10 cellular contexts compared by ENCODE assay signal in genomic region chr3:149151843-149152242, GRCh38. TPM values are rescaled to one million over a fixed set of nuclear protein-coding genes. Genes with fewer than 3 reads are reported as not detected.
DNase-seq lines count a peak whose midpoint lies in the region; ATAC-seq, FAIRE-seq and TF ChIP-seq lines count a peak whose summit lies in the region.
"Had no signal": no experiment of that assay in that cellular context is flagged by ENCODE, and none has a peak within 500 bp of the region (broad histone marks: within the 10 kb centered on the region; RNA-seq: fewer than 3 reads in every experiment).

No MANE protein-coding gene starts in this region.

- no peaks in the 10 kb centered on the region for H3K36me3 ChIP-seq in mucosa of descending colon (ENCODE audit: low read depth)

- H3K4me1 ChIP-seq in mucosa of descending colon (ENCODE audit: low read depth), result no peaks in the 10 kb centered on the region

- FAIRE-seq in D721Med (lab: Jason Lieb, UNC), result no peak

- peak; percentile 34 for ATAC-seq in mucosa of descending colon
- ATAC-seq in GM21447 (IDR thresholded peaks at IDR 0.05; ENCODE audit: unreplicated experiment), result no peak
- no peak for ATAC-seq in GM19455 (IDR thresholded peaks at IDR 0.05; ENCODE audit: unreplicated experiment)

- H3K9me3 ChIP-seq in mucosa of descending colon, result no peaks in the 10 kb centered on the region
- H3K9me3 ChIP-seq: SJSA1 had no signal

- TF ChIP-seq CTCF in mucosa of descending colon (IDR thresholded peaks at IDR 0.05) (no peak), GM20000 (IDR thresholded peaks at IDR 0.05; ENCODE audit: extremely low read depth, missing control alignments) (no peak), D721Med (IDR thresholded peaks at IDR 0.05; ENCODE audit: insufficient read depth, missing control alignments) (no peak)

- intact Hi-C loops in mucosa of descending colon (cut with DNase I, micrococcal nuclease), result no loop called here

- no peak overlapping the region for H3K4me3 ChIP-seq in mucosa of descending colon
- H3K4me3 ChIP-seq: SJSA1 had no signal

- DNase-seq in CMK (ENCODE audit: low read depth) (peak; percentile 24), HT1080 (ENCODE audit: low read depth) (peak; percentile 84), astrocyte of the hippocampus (ENCODE audit: low read depth, low spot score) (peak; percentile 77), mucosa of descending colon (peak in 1 of 3 donors; percentile 9), GM20000 (ENCODE audit: low spot score) (no peak), D721Med (ENCODE audit: insufficient read length, low spot score) (no peak)
- DNase-seq: left cardiac atrium had no signal

RNA-seq across cellular contexts. Expression of gene HPS3, which starts 22.4 kb away (rescaled TPM):
- total RNA-seq in HT1080 (2014; rRNA removed; shearing (Covaris generic)), result 26.0 and 26.7 TPM in 2 replicates
- 26.6 and 31.5 TPM in 2 replicates for polyA plus RNA-seq in HT1080 (2015; cell fraction: cytosol; rRNA removed)
- 30.8 and 33.3 TPM in 2 replicates for polyA plus RNA-seq in HT1080 (2015; cell fraction: nucleus; rRNA removed)
- total RNA-seq in mucosa of descending colon, result 10 to 100 TPM; 14.5 to 24.2 (median 20.2) TPM

Comparison
In these comparisons a context has a peak if more than half of its experiments do, and no peak if none do; other contexts are left out.
1. DNase-seq: peak in CMK (single experiment), HT1080 (single experiment) and astrocyte of the hippocampus (single experiment); none in GM20000 (single experiment) and D721Med (single experiment).